In genomic region chr15:38252481-38253311, GRCh38 we compare ENCODE assay signal across 8 cellular contexts. TPM values are rescaled to one million over a fixed set of nuclear protein-coding genes. Genes with fewer than 3 reads are reported as not detected.
DNase-seq lines count a peak whose midpoint lies in the region; ATAC-seq and TF ChIP-seq lines count a peak whose summit lies in the region.

Gene SPRED1, plus strand, starts transcription at chr15:38252836. Its CDS starts 350 bp downstream, at chr15:38253186.

- DNase-seq in CD8-positive, alpha-beta T cell: peak in 5 of 7 experiments; percentile 1 to 50 (median 20)
- DNase-seq in HL-60 (ENCODE audit: low read depth in 1 of 2, low spot score in 1 of 2) (peak in 1 of 2 experiments; percentile 20), UCSD-AML1 (lab: John Stamatoyannopoulos, UW; ENCODE audit: unreplicated experiment) (peak; percentile 76), left lung (peak; percentile 78 to 88), NCI-H128 (lab: John Stamatoyannopoulos, UW; ENCODE audit: unreplicated experiment) (no peak)
- peak; percentile 41 for DNase-seq in stimulated activated CD4-positive, alpha-beta T cell treated with anti-CD3 and anti-CD28 coated beads, Interleukin-4, amount 100 ng/mL, for 1 hour

- H3K27ac ChIP-seq in CD8-positive, alpha-beta T cell (ENCODE audit: low read depth, low read length): no peak within 1 kb of the TSS
- H3K27ac ChIP-seq in HL-60 (replicated peaks) (peak within 1 kb of the TSS; percentile 63), left lung (peak within 1 kb of the TSS; percentile 97 to 99)

- peaks cover 26% of the 10 kb centered on the region for H3K4me1 Mint-ChIP-seq in CD8-positive, alpha-beta T cell (ENCODE audit: low read depth)
- peaks cover 24% of the 10 kb centered on the region for H3K4me1 Mint-ChIP-seq in dendritic cell treated with granulocyte-macrophage colony-stimulating factor and Interleukin-4, amounts not matched to agents 40 ng/mL and 50 ng/mL, for 4 days (ENCODE audit: low read depth)

- no peaks in the 10 kb centered on the region for H3K9me3 Mint-ChIP-seq in CD8-positive, alpha-beta T cell
- H3K9me3 Mint-ChIP-seq in dendritic cell treated with granulocyte-macrophage colony-stimulating factor and Interleukin-4, amounts not matched to agents 40 ng/mL and 50 ng/mL, for 4 days: no peaks in the 10 kb centered on the region

- POLR2A ChIA-PET in CD8-positive, alpha-beta T cell (lab: Charles Lee): no interaction called here

- H3K36me3 ChIP-seq in CD8-positive, alpha-beta T cell (ENCODE audit: insufficient read depth, low read length): no peaks in the 10 kb centered on the region
- H3K36me3 ChIP-seq in left lung: no peaks in the 10 kb centered on the region

- peaks cover 3% of the 10 kb centered on the region for H3K36me3 Mint-ChIP-seq in CD8-positive, alpha-beta T cell
- H3K36me3 Mint-ChIP-seq in dendritic cell treated with granulocyte-macrophage colony-stimulating factor and Interleukin-4, amounts not matched to agents 40 ng/mL and 50 ng/mL, for 4 days (ENCODE audit: low read depth): peaks cover 46% of the 10 kb centered on the region

- intact Hi-C loops in CD8-positive, alpha-beta T cell (cut with DNase I, micrococcal nuclease): loop anchor here in 1 of 2 experiments (5.0 to 10.0 kb wide), 3 partner anchors 142 to 1675 kb away; partner anchors contain the start of gene CDIN1
- intact Hi-C loops in dendritic cell treated with granulocyte-macrophage colony-stimulating factor and Interleukin-4, amounts not matched to agents 40 ng/mL and 50 ng/mL, for 4 days (cut with micrococcal nuclease): loop anchor here (1.0 to 10.0 kb wide), 5 partner anchors 45 to 202 kb away; no protein-coding TSS in a partner anchor
- intact Hi-C loops in left lung (cut with DNase I): loop anchor here in 1 of 2 donors (5.0 kb wide), 1 partner anchor 180 kb away; no protein-coding TSS in a partner anchor

- peak within 1 kb of the TSS; percentile 84 for H3K4me3 Mint-ChIP-seq in CD8-positive, alpha-beta T cell
- peak within 1 kb of the TSS; percentile 92 for H3K4me3 Mint-ChIP-seq in dendritic cell treated with granulocyte-macrophage colony-stimulating factor and Interleukin-4, amounts not matched to agents 40 ng/mL and 50 ng/mL, for 4 days

- peak within 1 kb of the TSS; percentile 75 for H3K4me3 ChIP-seq in CD8-positive, alpha-beta T cell (ENCODE audit: low read depth, low read length)
- peak within 1 kb of the TSS; percentile 85 for H3K4me3 ChIP-seq in HL-60 (replicated peaks; ENCODE audit: insufficient read depth, low read length)
- peak within 1 kb of the TSS; percentile 80 to 81 for H3K4me3 ChIP-seq in left lung

- H3K9me3 ChIP-seq in CD8-positive, alpha-beta T cell (ENCODE audit: low read length): no peaks in the 10 kb centered on the region
- no peaks in the 10 kb centered on the region for H3K9me3 ChIP-seq in left lung

- TF ChIP-seq CTCF in CD8-positive, alpha-beta T cell (IDR thresholded peaks at IDR 0.05): no peak
- TF ChIP-seq CTCF in HL-60 (IDR thresholded peaks at IDR 0.05; ENCODE audit: insufficient read depth, low read length) (no peak), left lung (IDR thresholded peaks at IDR 0.05) (no peak)

- peaks cover 10% of the 10 kb centered on the region for H3K27me3 Mint-ChIP-seq in CD8-positive, alpha-beta T cell (ENCODE audit: low read depth)
- peaks cover 11% of the 10 kb centered on the region for H3K27me3 Mint-ChIP-seq in dendritic cell treated with granulocyte-macrophage colony-stimulating factor and Interleukin-4, amounts not matched to agents 40 ng/mL and 50 ng/mL, for 4 days

- ATAC-seq in CD8-positive, alpha-beta T cell: peak; percentile 13
- ATAC-seq in GM19455 (IDR thresholded peaks at IDR 0.05; ENCODE audit: unreplicated experiment) (peak; percentile 43), left lung (peak; percentile 62)

- H3K4me1 ChIP-seq in CD8-positive, alpha-beta T cell (ENCODE audit: insufficient read depth, low read length): peaks cover 21% of the 10 kb centered on the region
- H3K4me1 ChIP-seq in left lung: peaks cover 8 to 26% of the 10 kb centered on the region in 2 donors

- CTCF ChIA-PET in CD8-positive, alpha-beta T cell (lab: Charles Lee): no interaction called here

- H3K27ac Mint-ChIP-seq in CD8-positive, alpha-beta T cell: no peak within 1 kb of the TSS
- H3K27ac Mint-ChIP-seq in dendritic cell treated with granulocyte-macrophage colony-stimulating factor and Interleukin-4, amounts not matched to agents 40 ng/mL and 50 ng/mL, for 4 days: peak within 1 kb of the TSS; percentile 97

- no peaks in the 10 kb centered on the region for H3K27me3 ChIP-seq in CD8-positive, alpha-beta T cell (ENCODE audit: insufficient read depth, low read length)
- H3K27me3 ChIP-seq in HL-60 (ENCODE audit: insufficient read depth, poor library complexity, severe bottlenecking): peaks cover 14% of the 10 kb centered on the region
- H3K27me3 ChIP-seq in left lung: peaks cover 0 to 30% of the 10 kb centered on the region in 2 donors

RNA-seq across cellular contexts. Expression of gene SPRED1, which starts in this region (rescaled TPM):
- total RNA-seq in CD8-positive, alpha-beta T cell: under 1 TPM; 0.05 to 0.50 TPM
- 10 to 100 TPM; 57.5 to 59.4 TPM for total RNA-seq in left lung

Comparison
In these comparisons a context has a peak if more than half of its experiments do, and no peak if none do; other contexts are left out.
1. RNA of gene SPRED1 (total RNA-seq): 57.5 to 59.4 TPM in left lung; 0.05 to 0.50 TPM in CD8-positive, alpha-beta T cell; every median in the first group is over 10 times any median in the second.
2. Peak in DNase-seq, ATAC-seq and H3K4me3 ChIP-seq in CD8-positive, alpha-beta T cell; RNA of the gene not detected or under 1 TPM.
3. Peak in every context shown above with its lines, with median percentiles within 50 percentile points of each other: ATAC-seq and H3K4me3 ChIP-seq.